1 cellular context compared by ENCODE assay signal in genomic region chr5:124728331-124729307, GRCh38.
TF ChIP-seq lines count a peak whose summit lies in the region.

No MANE protein-coding gene starts in this region.

TF ChIP-seq in GM12891, 5 proteins besides CTCF, POLR2A, EP300 and RAD21:
- TF ChIP-seq TAF1 (IDR thresholded peaks at IDR 0.05; ENCODE audit: low read depth, low read length) (no peak), POU2F2 (IDR thresholded peaks at IDR 0.05; ENCODE audit: low read depth, low read length) (no peak), SPI1 (IDR thresholded peaks at IDR 0.05; ENCODE audit: low read depth, low read length) (no peak), PAX5 (IDR thresholded peaks at IDR 0.05; ENCODE audit: insufficient read depth, low read length, severe bottlenecking) (no peak), POLR2AphosphoS5 (IDR thresholded peaks at IDR 0.05; ENCODE audit: low read depth, low read length) (no peak)
